Comparison of ENCODE assay signal across 13 cellular contexts in the genomic region with DNA sequence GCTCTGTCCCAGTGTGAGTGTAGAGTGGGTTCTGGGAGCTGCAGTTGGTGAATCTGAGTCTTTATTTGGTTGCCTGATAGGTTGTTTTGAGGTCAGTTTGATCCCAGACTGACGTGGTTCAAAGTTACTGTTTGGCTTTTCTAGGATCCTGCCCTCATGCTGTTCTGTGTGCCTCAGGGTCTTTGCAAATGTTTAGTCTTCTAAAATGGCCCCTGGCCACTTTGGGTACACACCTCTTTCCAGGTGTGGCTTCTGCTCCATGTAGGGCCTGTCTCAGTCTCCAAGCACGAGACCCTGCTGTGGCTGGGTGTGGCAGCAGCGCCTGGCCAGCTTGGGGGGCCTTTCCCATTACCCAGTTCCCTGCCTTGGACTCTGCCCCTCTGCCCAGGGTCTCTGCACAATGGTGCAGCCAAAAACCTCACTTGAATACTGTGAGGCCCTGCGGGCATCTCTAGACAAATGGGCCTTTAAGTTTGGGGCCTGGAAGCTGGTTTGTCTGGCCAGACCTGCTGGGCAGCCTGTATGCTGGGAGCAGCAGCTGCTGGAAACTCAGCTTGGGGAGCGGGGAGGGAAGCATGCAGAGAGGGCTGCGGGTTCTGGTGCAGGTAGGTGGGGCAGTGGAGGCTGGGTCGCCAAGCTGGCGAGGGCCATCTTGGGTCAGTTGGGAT. TPM values are rescaled to one million over a fixed set of nuclear protein-coding genes. Genes with fewer than 3 reads are reported as not detected.
DNase-seq lines count a peak whose midpoint lies in the region; ATAC-seq and TF ChIP-seq lines count a peak whose summit lies in the region.
"Had no signal": no experiment of that assay in that cellular context is flagged by ENCODE, and none has a peak within 500 bp of the region (broad histone marks: within the 10 kb centered on the region; RNA-seq: fewer than 3 reads in every experiment).

No MANE protein-coding gene starts in this region.

- WGBS in trophoblast cell (ENCODE audit: extremely low coverage, insufficient coverage, insufficient read length): no CpG with 5 or more reads among the region's 8 CpGs

- peak overlapping the region; percentile 57 for H4K8ac ChIP-seq in trophoblast cell (ENCODE audit: low read depth, low read length)

- CTCF ChIA-PET in PC-3 (lab: Charles Lee): no interaction called here

- H3F3A ChIP-seq in PC-3 (ENCODE audit: low read length, unreplicated experiment): peaks cover 6% of the 10 kb centered on the region

- no TSS peak for BruUV-seq in PC-3 (replicated peaks; lab: Mats Ljungman, UMichigan)

- H3K4me1 ChIP-seq in PC-3 (ENCODE audit: insufficient read depth, low read length): peaks cover 61% of the 10 kb centered on the region
- peaks cover 11% of the 10 kb centered on the region for H3K4me1 ChIP-seq in foreskin keratinocyte
- H3K4me1 ChIP-seq in trophoblast cell (ENCODE audit: control insufficient read depth in 1 of 2, insufficient read depth in 2 of 2, low read length in 2 of 2): peaks cover 42 to 50% of the 10 kb centered on the region in 2 experiments

- peaks cover 10% of the 10 kb centered on the region; the same call in 1 of the 2 replicates for H3K36me3 ChIP-seq in PC-3 (ENCODE audit: low read depth, low read length)
- peaks cover 28 to 34% of the 10 kb centered on the region in 2 experiments for H3K36me3 ChIP-seq in trophoblast cell (ENCODE audit: control insufficient read depth in 1 of 2, insufficient read depth in 2 of 2, low read length in 2 of 2)

- H3K4me1 Mint-ChIP-seq in activated T-helper 1 cell treated with anti-CD3 and anti-CD28 coated beads, Interleukin-12 subunit alpha, Interleukin-12 subunit beta, Interleukin-2, Interleukin-4 antibody, amounts not matched to agents 30 ng/mL and 10 ng/mL and 1 ng/mL, durations not matched to agents 14 hours and 24 hours and 36 hours (ENCODE audit: low read depth): peaks cover 5% of the 10 kb centered on the region
- peaks cover 8% of the 10 kb centered on the region for H3K4me1 Mint-ChIP-seq in stimulated activated memory B cell treated with anti-CD40 and anti-IgM and Interleukin-4, amounts not matched to agents 10 μg/mL and 1 μg/mL and 100 μg/mL, for 72 hours

- no peaks in the 10 kb centered on the region for H3K9me3 Mint-ChIP-seq in activated T-helper 1 cell treated with anti-CD3 and anti-CD28 coated beads, Interleukin-12 subunit alpha, Interleukin-12 subunit beta, Interleukin-2, Interleukin-4 antibody, amounts not matched to agents 30 ng/mL and 10 ng/mL and 1 ng/mL, durations not matched to agents 14 hours and 24 hours and 36 hours
- no peaks in the 10 kb centered on the region for H3K9me3 Mint-ChIP-seq in stimulated activated memory B cell treated with anti-CD40 and anti-IgM and Interleukin-4, amounts not matched to agents 10 μg/mL and 1 μg/mL and 100 μg/mL, for 72 hours

- H3K27me3 Mint-ChIP-seq in activated T-helper 1 cell treated with anti-CD3 and anti-CD28 coated beads, Interleukin-12 subunit alpha, Interleukin-12 subunit beta, Interleukin-2, Interleukin-4 antibody, amounts not matched to agents 30 ng/mL and 10 ng/mL and 1 ng/mL, durations not matched to agents 14 hours and 24 hours and 36 hours (ENCODE audit: insufficient read depth): peaks cover 21% of the 10 kb centered on the region
- peaks cover 57% of the 10 kb centered on the region for H3K27me3 Mint-ChIP-seq in stimulated activated memory B cell treated with anti-CD40 and anti-IgM and Interleukin-4, amounts not matched to agents 10 μg/mL and 1 μg/mL and 100 μg/mL, for 72 hours

- H3K36me3 Mint-ChIP-seq in activated T-helper 1 cell treated with anti-CD3 and anti-CD28 coated beads, Interleukin-12 subunit alpha, Interleukin-12 subunit beta, Interleukin-2, Interleukin-4 antibody, amounts not matched to agents 30 ng/mL and 10 ng/mL and 1 ng/mL, durations not matched to agents 14 hours and 24 hours and 36 hours (ENCODE audit: low read depth): peaks cover 3% of the 10 kb centered on the region
- no peaks in the 10 kb centered on the region for H3K36me3 Mint-ChIP-seq in stimulated activated memory B cell treated with anti-CD40 and anti-IgM and Interleukin-4, amounts not matched to agents 10 μg/mL and 1 μg/mL and 100 μg/mL, for 72 hours

- H3K9me3 ChIP-seq in PC-3 (ENCODE audit: low read length) (no peaks in the 10 kb centered on the region), trophoblast cell (ENCODE audit: insufficient read depth, low read depth, low read length) (peaks cover 5% of the 10 kb centered on the region)

- H3K79me2 ChIP-seq in PC-3 (ENCODE audit: low read length): peaks cover 91% of the 10 kb centered on the region
- peaks cover 45% of the 10 kb centered on the region for H3K79me2 ChIP-seq in trophoblast cell (ENCODE audit: control insufficient read depth, insufficient read depth, low read length, poor library complexity)

- peak overlapping the region; percentile 84 for H3K4ac ChIP-seq in trophoblast cell (ENCODE audit: low read depth, low read length)

- H4K20me1 ChIP-seq in PC-3 (ENCODE audit: low read length): peaks cover 23% of the 10 kb centered on the region; the same call in 1 of the 2 replicates

- peak overlapping the region; percentile 55 for H2AK5ac ChIP-seq in trophoblast cell (ENCODE audit: low read length)

- peak overlapping the region; percentile 90 for H2BK12ac ChIP-seq in trophoblast cell (ENCODE audit: low read length)

- peak overlapping the region; percentile 49 for H3K9ac ChIP-seq in PC-3 (ENCODE audit: low read length)
- no peak overlapping the region for H3K9ac ChIP-seq in trophoblast cell (ENCODE audit: low read length)

- peak overlapping the region; percentile 82 for H4K91ac ChIP-seq in trophoblast cell (ENCODE audit: low read depth, low read length)

- intact Hi-C loops in PC-3 (cut with micrococcal nuclease): no loop called here
- intact Hi-C loops in activated T-helper 1 cell treated with anti-CD3 and anti-CD28 coated beads, Interleukin-12 subunit alpha, Interleukin-12 subunit beta, Interleukin-2, Interleukin-4 antibody, amounts not matched to agents 30 ng/mL and 10 ng/mL and 1 ng/mL, durations not matched to agents 14 hours and 24 hours and 36 hours (cut with micrococcal nuclease): no loop called here

- H3K4me3 ChIP-seq in PC-3 (ENCODE audit: low read length): no peak overlapping the region
- H3K4me3 ChIP-seq in trophoblast cell (ENCODE audit: low read depth, low read length): no peak overlapping the region

- no peak overlapping the region for H4K12ac ChIP-seq in trophoblast cell (ENCODE audit: low read depth, low read length)

- peak; percentile 10; the same call in 1 of the 2 replicates for ATAC-seq in PC-3
- ATAC-seq in foreskin keratinocyte: peak; percentile 30
- no peak for ATAC-seq in stimulated activated memory B cell treated with anti-CD40 and anti-IgM and Interleukin-4, amounts not matched to agents 10 μg/mL and 1 μg/mL and 100 μg/mL, for 72 hours
- ATAC-seq in HG03280 (IDR thresholded peaks at IDR 0.05; ENCODE audit: unreplicated experiment): no peak

- H2AFZ ChIP-seq in PC-3 (ENCODE audit: low read length): no peak overlapping the region
- H2AFZ ChIP-seq in trophoblast cell (ENCODE audit: insufficient read depth, low read length, poor library complexity): peak overlapping the region; percentile 12

- H3K79me1 ChIP-seq in trophoblast cell (ENCODE audit: low read length): peaks cover 36% of the 10 kb centered on the region

- H3K4me3 Mint-ChIP-seq in activated T-helper 1 cell treated with anti-CD3 and anti-CD28 coated beads, Interleukin-12 subunit alpha, Interleukin-12 subunit beta, Interleukin-2, Interleukin-4 antibody, amounts not matched to agents 30 ng/mL and 10 ng/mL and 1 ng/mL, durations not matched to agents 14 hours and 24 hours and 36 hours: no peak overlapping the region
- no peak overlapping the region for H3K4me3 Mint-ChIP-seq in stimulated activated memory B cell treated with anti-CD40 and anti-IgM and Interleukin-4, amounts not matched to agents 10 μg/mL and 1 μg/mL and 100 μg/mL, for 72 hours

- H2BK120ac ChIP-seq in trophoblast cell (ENCODE audit: insufficient read depth, low read length, poor library complexity): peak overlapping the region; percentile 65

- H2BK5ac ChIP-seq in trophoblast cell (ENCODE audit: low read depth, low read length, poor library complexity): peak overlapping the region; percentile 82

- H3K27me3 ChIP-seq in PC-3 (ENCODE audit: low read length) (no peaks in the 10 kb centered on the region), foreskin keratinocyte (no peaks in the 10 kb centered on the region), trophoblast cell (ENCODE audit: insufficient read depth, low read length) (no peaks in the 10 kb centered on the region)

- TF ChIP-seq CTCF in PC-3 (conservative IDR thresholded peaks at IDR 0.05; ENCODE audit: low read depth, low read length) (no peak), foreskin keratinocyte (conservative IDR thresholded peaks at IDR 0.05) (no peak)

- DNase-seq in ELF-1 (ENCODE audit: low read depth, low spot score): peak; percentile 91
- peak; percentile 88 for DNase-seq in PC-3
- DNase-seq in foreskin keratinocyte: peak in 1 of 2 donors; percentile 44
- peak; percentile 98 to 99 for DNase-seq in trophoblast cell
- no peak for DNase-seq in activated T-helper 1 cell treated with anti-CD3 and anti-CD28 coated beads, Interleukin-12 subunit alpha, Interleukin-12 subunit beta, Interleukin-2, Interleukin-4 antibody, amounts not matched to agents 30 ng/mL and 10 ng/mL and 1 ng/mL, durations not matched to agents 14 hours and 24 hours and 36 hours (ENCODE audit: low spot score)
- DNase-seq in stimulated activated CD4-positive, alpha-beta T cell treated with anti-CD3 and anti-CD28 coated beads, Interleukin-4, amount 100 ng/mL, for 1 hour: no peak
- DNase-seq: activated CD4-positive, alpha-beta T cell treated with anti-CD3 and anti-CD28 coated beads, Interleukin-2, amount 50 U/mL, for 48 hours; HCEC 1CT; KG1; NCI-H82; T1000 had no signal

- no peak overlapping the region for H3K27ac Mint-ChIP-seq in activated T-helper 1 cell treated with anti-CD3 and anti-CD28 coated beads, Interleukin-12 subunit alpha, Interleukin-12 subunit beta, Interleukin-2, Interleukin-4 antibody, amounts not matched to agents 30 ng/mL and 10 ng/mL and 1 ng/mL, durations not matched to agents 14 hours and 24 hours and 36 hours
- H3K27ac Mint-ChIP-seq in stimulated activated memory B cell treated with anti-CD40 and anti-IgM and Interleukin-4, amounts not matched to agents 10 μg/mL and 1 μg/mL and 100 μg/mL, for 72 hours: no peak overlapping the region

- POLR2A ChIA-PET in PC-3 (lab: Charles Lee; ENCODE audit: unreplicated experiment): no interaction called here

- H3K18ac ChIP-seq in trophoblast cell (ENCODE audit: low read length): peak overlapping the region; percentile 71

- H3K14ac ChIP-seq in trophoblast cell (ENCODE audit: low read length): peak overlapping the region; percentile 51

- peak overlapping the region; percentile 86 for H3K27ac ChIP-seq in PC-3 (ENCODE audit: low read length)
- H3K27ac ChIP-seq in foreskin keratinocyte: no peak overlapping the region
- peak overlapping the region; percentile 87 for H3K27ac ChIP-seq in trophoblast cell (ENCODE audit: low read depth, low read length)

- H3K4me2 ChIP-seq in PC-3 (ENCODE audit: low read length) (peak overlapping the region; percentile 65), trophoblast cell (ENCODE audit: low read length) (peak overlapping the region; percentile 35)

- H3K9me2 ChIP-seq in PC-3 (replicated peaks; ENCODE audit: low read length): no peaks in the 10 kb centered on the region

- no peak overlapping the region for H3K23ac ChIP-seq in trophoblast cell (ENCODE audit: low read length)

RNA-seq across cellular contexts. Expression of gene PTPRF, which starts 5.6 kb away (rescaled TPM):
- 67.4 and 100 TPM in 2 replicates for total RNA-seq in PC-3 (2014; rRNA removed)
- 147 and 186 TPM in 2 replicates for total RNA-seq in foreskin keratinocyte
- 57.6 and 75.7 TPM in 2 replicates for polyA plus RNA-seq in foreskin keratinocyte
- 205 TPM in 2 replicates for polyA plus RNA-seq in trophoblast cell (2013)
- 0.69 and 0.93 TPM in 2 replicates for total RNA-seq in activated T-helper 1 cell treated with anti-CD3 and anti-CD28 coated beads, Interleukin-12 subunit alpha, Interleukin-12 subunit beta, Interleukin-2, Interleukin-4 antibody, amounts not matched to agents 30 ng/mL and 10 ng/mL and 1 ng/mL, durations not matched to agents 14 hours and 24 hours and 36 hours

Comparison
In these comparisons a context has a peak if more than half of its experiments do, and no peak if none do; other contexts are left out.
1. DNase-seq: peak in ELF-1 (single experiment), PC-3 (single experiment) and trophoblast cell (2 of 2); none in activated T-helper 1 cell treated with anti-CD3 and anti-CD28 coated beads, Interleukin-12 subunit alpha, Interleukin-12 subunit beta, Interleukin-2, Interleukin-4 antibody, amounts not matched to agents 30 ng/mL and 10 ng/mL and 1 ng/mL, durations not matched to agents 14 hours and 24 hours and 36 hours (single experiment) and stimulated activated CD4-positive, alpha-beta T cell treated with anti-CD3 and anti-CD28 coated beads, Interleukin-4, amount 100 ng/mL, for 1 hour (single experiment).
2. ATAC-seq: peak in PC-3 (single experiment) and foreskin keratinocyte (single experiment); none in stimulated activated memory B cell treated with anti-CD40 and anti-IgM and Interleukin-4, amounts not matched to agents 10 μg/mL and 1 μg/mL and 100 μg/mL, for 72 hours (single experiment) and HG03280 (single experiment).
3. RNA of gene PTPRF, which starts 5.6 kb away (total RNA-seq): 147 to 186 TPM in foreskin keratinocyte and 67.4 to 100 TPM in PC-3; 0.69 to 0.93 TPM in activated T-helper 1 cell treated with anti-CD3 and anti-CD28 coated beads, Interleukin-12 subunit alpha, Interleukin-12 subunit beta, Interleukin-2, Interleukin-4 antibody, amounts not matched to agents 30 ng/mL and 10 ng/mL and 1 ng/mL, durations not matched to agents 14 hours and 24 hours and 36 hours; every median in the first group is over 10 times any median in the second.